ENCODE assay signal across 10 cellular contexts in genomic region chr18:74501386-74501785, GRCh38. TPM values are rescaled to one million over a fixed set of nuclear protein-coding genes. Genes with fewer than 3 reads are reported as not detected.
DNase-seq lines count a peak whose midpoint lies in the region; ATAC-seq and TF ChIP-seq lines count a peak whose summit lies in the region.
"Had no signal": no experiment of that assay in that cellular context is flagged by ENCODE, and none has a peak within 500 bp of the region (broad histone marks: within the 10 kb centered on the region; RNA-seq: fewer than 3 reads in every experiment).

No MANE protein-coding gene starts in this region.

- no peaks in the 10 kb centered on the region for H3K9me3 Mint-ChIP-seq in activated CD8-positive, alpha-beta T cell treated with anti-CD3 and anti-CD28 coated beads for 36 hours
- H3K9me3 Mint-ChIP-seq in stimulated activated memory B cell treated with anti-CD40 and anti-IgM and Interleukin-4, amounts not matched to agents 10 μg/mL and 1 μg/mL and 100 μg/mL, for 72 hours, result no peaks in the 10 kb centered on the region

- DNase-seq in HPDE6-E6E7 (ENCODE audit: extremely low spot score) (peak; percentile 35), kidney glomerular epithelial cell (lab: John Stamatoyannopoulos, UW) (peak; percentile 81), GM13977 (ENCODE audit: low spot score) (no peak), OCI-M1 (lab: John Stamatoyannopoulos, UW) (no peak)
- no peak for DNase-seq in activated CD8-positive, alpha-beta T cell treated with anti-CD3 and anti-CD28 coated beads for 36 hours
- DNase-seq: NCI-H1436, SJCRH30 had no signal

- no peak for ATAC-seq in activated CD8-positive, alpha-beta T cell treated with anti-CD3 and anti-CD28 coated beads for 36 hours
- no peak for ATAC-seq in stimulated activated memory B cell treated with anti-CD40 and anti-IgM and Interleukin-4, amounts not matched to agents 10 μg/mL and 1 μg/mL and 100 μg/mL, for 72 hours
- ATAC-seq in HG03135 (IDR thresholded peaks at IDR 0.05; ENCODE audit: unreplicated experiment), result no peak

- in situ Hi-C loops in GM13977 (cut with MboI; ENCODE audit: low pct_unique_long_range_greater_than_20kb, low sequenced_read_pairs, unreplicated experiment), result no loop called here

- H3K4me3 Mint-ChIP-seq in activated CD8-positive, alpha-beta T cell treated with anti-CD3 and anti-CD28 coated beads for 36 hours, result no peak overlapping the region
- H3K4me3 Mint-ChIP-seq in stimulated activated memory B cell treated with anti-CD40 and anti-IgM and Interleukin-4, amounts not matched to agents 10 μg/mL and 1 μg/mL and 100 μg/mL, for 72 hours, result peak overlapping the region; percentile 81

- POLR2A ChIA-PET in activated CD8-positive, alpha-beta T cell treated with anti-CD3 and anti-CD28 coated beads for 36 hours (lab: Charles Lee), result no interaction called here

- peaks cover 56% of the 10 kb centered on the region for H3K36me3 Mint-ChIP-seq in activated CD8-positive, alpha-beta T cell treated with anti-CD3 and anti-CD28 coated beads for 36 hours (ENCODE audit: low read depth)
- peaks cover 32% of the 10 kb centered on the region for H3K36me3 Mint-ChIP-seq in stimulated activated memory B cell treated with anti-CD40 and anti-IgM and Interleukin-4, amounts not matched to agents 10 μg/mL and 1 μg/mL and 100 μg/mL, for 72 hours

- peaks cover 50% of the 10 kb centered on the region for H3K4me1 Mint-ChIP-seq in activated CD8-positive, alpha-beta T cell treated with anti-CD3 and anti-CD28 coated beads for 36 hours (ENCODE audit: low read depth)
- peaks cover 56% of the 10 kb centered on the region for H3K4me1 Mint-ChIP-seq in stimulated activated memory B cell treated with anti-CD40 and anti-IgM and Interleukin-4, amounts not matched to agents 10 μg/mL and 1 μg/mL and 100 μg/mL, for 72 hours

- TF ChIP-seq CTCF in activated CD8-positive, alpha-beta T cell treated with anti-CD3 and anti-CD28 coated beads for 36 hours (IDR thresholded peaks at IDR 0.05), result no peak
- TF ChIP-seq CTCF in GM13977 (IDR thresholded peaks at IDR 0.05; ENCODE audit: extremely low read depth, insufficient read depth, missing control alignments), result no peak

- CTCF ChIA-PET in activated CD8-positive, alpha-beta T cell treated with anti-CD3 and anti-CD28 coated beads for 36 hours (lab: Charles Lee), result no interaction called here

- intact Hi-C loops in activated CD8-positive, alpha-beta T cell treated with anti-CD3 and anti-CD28 coated beads for 36 hours (cut with micrococcal nuclease), result no loop called here

- H3K27me3 Mint-ChIP-seq in activated CD8-positive, alpha-beta T cell treated with anti-CD3 and anti-CD28 coated beads for 36 hours, result no peaks in the 10 kb centered on the region
- no peaks in the 10 kb centered on the region for H3K27me3 Mint-ChIP-seq in stimulated activated memory B cell treated with anti-CD40 and anti-IgM and Interleukin-4, amounts not matched to agents 10 μg/mL and 1 μg/mL and 100 μg/mL, for 72 hours

- peak overlapping the region; percentile 99 for H3K27ac Mint-ChIP-seq in activated CD8-positive, alpha-beta T cell treated with anti-CD3 and anti-CD28 coated beads for 36 hours
- H3K27ac Mint-ChIP-seq in stimulated activated memory B cell treated with anti-CD40 and anti-IgM and Interleukin-4, amounts not matched to agents 10 μg/mL and 1 μg/mL and 100 μg/mL, for 72 hours, result peak overlapping the region; percentile 94

RNA-seq across cellular contexts. Expression of gene CNDP2, which starts 5.2 kb away (rescaled TPM):
- total RNA-seq in activated CD8-positive, alpha-beta T cell treated with anti-CD3 and anti-CD28 coated beads for 36 hours, result 100 to 1,000 TPM; 121 to 136 TPM

RNA-seq across cellular contexts. Expression of gene CNDP1, which starts 32.9 kb away (rescaled TPM):
- not detected for total RNA-seq in activated CD8-positive, alpha-beta T cell treated with anti-CD3 and anti-CD28 coated beads for 36 hours
- total RNA-seq: lung, SJCRH30 had no signal

RNA-seq across cellular contexts. Expression of gene DIPK1C, which starts 44.3 kb away (rescaled TPM):
- total RNA-seq in activated CD8-positive, alpha-beta T cell treated with anti-CD3 and anti-CD28 coated beads for 36 hours, result not detected
- total RNA-seq: lung, SJCRH30 had no signal

Comparison
In these comparisons a context has a peak if more than half of its experiments do, and no peak if none do; other contexts are left out.
1. DNase-seq: peak in HPDE6-E6E7 (single experiment) and kidney glomerular epithelial cell (single experiment); none in activated CD8-positive, alpha-beta T cell treated with anti-CD3 and anti-CD28 coated beads for 36 hours (single experiment), GM13977 (single experiment) and OCI-M1 (single experiment).